Comparison of ENCODE assay signal across 3 cellular contexts in the genomic region with DNA sequence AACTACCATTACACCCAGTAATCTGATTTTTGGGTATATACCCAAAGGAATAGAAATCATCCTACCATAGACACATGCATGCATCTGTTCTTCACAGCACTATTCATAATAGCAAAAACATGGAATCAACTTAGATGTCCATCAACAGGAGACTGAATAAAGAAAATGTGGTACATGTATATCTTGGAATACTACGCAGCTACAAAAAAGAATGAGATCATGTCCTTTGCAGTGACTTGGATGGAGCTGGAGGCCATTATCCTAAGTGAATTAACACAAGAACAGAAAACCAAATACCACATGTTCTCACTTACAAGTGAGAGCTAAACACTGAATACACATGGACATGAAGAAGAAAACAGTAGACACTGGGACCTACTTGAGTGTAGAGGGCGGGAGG.
TF ChIP-seq lines count a peak whose summit lies in the region.

No MANE protein-coding gene starts in this region.

TF ChIP-seq in SK-N-SH treated with all-trans-retinoic acid at 6 μM for 48 hours, 23 proteins besides CTCF, POLR2A, EP300 and RAD21:
- TF ChIP-seq, protein P1, sequence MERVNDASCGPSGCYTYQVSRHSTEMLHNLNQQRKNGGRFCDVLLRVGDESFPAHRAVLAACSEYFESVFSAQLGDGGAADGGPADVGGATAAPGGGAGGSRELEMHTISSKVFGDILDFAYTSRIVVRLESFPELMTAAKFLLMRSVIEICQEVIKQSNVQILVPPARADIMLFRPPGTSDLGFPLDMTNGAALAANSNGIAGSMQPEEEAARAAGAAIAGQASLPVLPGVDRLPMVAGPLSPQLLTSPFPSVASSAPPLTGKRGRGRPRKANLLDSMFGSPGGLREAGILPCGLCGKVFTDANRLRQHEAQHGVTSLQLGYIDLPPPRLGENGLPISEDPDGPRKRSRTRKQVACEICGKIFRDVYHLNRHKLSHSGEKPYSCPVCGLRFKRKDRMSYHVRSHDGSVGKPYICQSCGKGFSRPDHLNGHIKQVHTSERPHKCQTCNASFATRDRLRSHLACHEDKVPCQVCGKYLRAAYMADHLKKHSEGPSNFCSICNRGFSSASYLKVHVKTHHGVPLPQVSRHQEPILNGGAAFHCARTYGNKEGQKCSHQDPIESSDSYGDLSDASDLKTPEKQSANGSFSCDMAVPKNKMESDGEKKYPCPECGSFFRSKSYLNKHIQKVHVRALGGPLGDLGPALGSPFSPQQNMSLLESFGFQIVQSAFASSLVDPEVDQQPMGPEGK (CRISPR knock-in tag; IDR thresholded peaks at IDR 0.05; ENCODE audit: borderline replicate concordance), result no peak
- TF ChIP-seq ZNF8 (CRISPR knock-in tag; IDR thresholded peaks at IDR 0.05), result peak; percentile 91
- TF ChIP-seq ZNF70 (CRISPR knock-in tag; IDR thresholded peaks at IDR 0.05), result peak; percentile 61; the same call in 1 of the 2 replicates
- TF ChIP-seq SNAI2 (CRISPR knock-in tag; IDR thresholded peaks at IDR 0.05), result no peak

TF ChIP-seq in SK-N-SH, 30 proteins besides CTCF, POLR2A, EP300 and RAD21 (continued from another document):
- TF ChIP-seq, protein P2, sequence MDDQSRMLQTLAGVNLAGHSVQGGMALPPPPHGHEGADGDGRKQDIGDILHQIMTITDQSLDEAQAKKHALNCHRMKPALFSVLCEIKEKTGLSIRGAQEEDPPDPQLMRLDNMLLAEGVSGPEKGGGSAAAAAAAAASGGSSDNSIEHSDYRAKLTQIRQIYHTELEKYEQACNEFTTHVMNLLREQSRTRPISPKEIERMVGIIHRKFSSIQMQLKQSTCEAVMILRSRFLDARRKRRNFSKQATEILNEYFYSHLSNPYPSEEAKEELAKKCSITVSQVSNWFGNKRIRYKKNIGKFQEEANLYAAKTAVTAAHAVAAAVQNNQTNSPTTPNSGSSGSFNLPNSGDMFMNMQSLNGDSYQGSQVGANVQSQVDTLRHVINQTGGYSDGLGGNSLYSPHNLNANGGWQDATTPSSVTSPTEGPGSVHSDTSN (IDR thresholded peaks at IDR 0.05), result no peak
- TF ChIP-seq GABPA (IDR thresholded peaks at IDR 0.05; ENCODE audit: low read depth) (no peak), TCF12 (IDR thresholded peaks at IDR 0.05) (no peak), FOXJ3 (CRISPR knock-in tag; IDR thresholded peaks at IDR 0.05) (no peak)
- TF ChIP-seq, protein P3, sequence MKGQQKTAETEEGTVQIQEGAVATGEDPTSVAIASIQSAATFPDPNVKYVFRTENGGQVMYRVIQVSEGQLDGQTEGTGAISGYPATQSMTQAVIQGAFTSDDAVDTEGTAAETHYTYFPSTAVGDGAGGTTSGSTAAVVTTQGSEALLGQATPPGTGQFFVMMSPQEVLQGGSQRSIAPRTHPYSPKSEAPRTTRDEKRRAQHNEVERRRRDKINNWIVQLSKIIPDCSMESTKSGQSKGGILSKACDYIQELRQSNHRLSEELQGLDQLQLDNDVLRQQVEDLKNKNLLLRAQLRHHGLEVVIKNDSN (IDR thresholded peaks at IDR 0.05; ENCODE audit: borderline replicate concordance, low read depth), result no peak

TF ChIP-seq in HEK293, 187 proteins besides CTCF, POLR2A, EP300 and RAD21 (continued from another document):
- TF ChIP-seq, protein P4, sequence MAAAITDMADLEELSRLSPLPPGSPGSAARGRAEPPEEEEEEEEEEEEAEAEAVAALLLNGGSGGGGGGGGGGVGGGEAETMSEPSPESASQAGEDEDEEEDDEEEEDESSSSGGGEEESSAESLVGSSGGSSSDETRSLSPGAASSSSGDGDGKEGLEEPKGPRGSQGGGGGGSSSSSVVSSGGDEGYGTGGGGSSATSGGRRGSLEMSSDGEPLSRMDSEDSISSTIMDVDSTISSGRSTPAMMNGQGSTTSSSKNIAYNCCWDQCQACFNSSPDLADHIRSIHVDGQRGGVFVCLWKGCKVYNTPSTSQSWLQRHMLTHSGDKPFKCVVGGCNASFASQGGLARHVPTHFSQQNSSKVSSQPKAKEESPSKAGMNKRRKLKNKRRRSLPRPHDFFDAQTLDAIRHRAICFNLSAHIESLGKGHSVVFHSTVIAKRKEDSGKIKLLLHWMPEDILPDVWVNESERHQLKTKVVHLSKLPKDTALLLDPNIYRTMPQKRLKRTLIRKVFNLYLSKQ (tag by site-specific recombination; IDR thresholded peaks at IDR 0.05; ENCODE audit: borderline replicate concordance), result no peak
